22 cellular contexts compared by ENCODE assay signal in the genomic region with DNA sequence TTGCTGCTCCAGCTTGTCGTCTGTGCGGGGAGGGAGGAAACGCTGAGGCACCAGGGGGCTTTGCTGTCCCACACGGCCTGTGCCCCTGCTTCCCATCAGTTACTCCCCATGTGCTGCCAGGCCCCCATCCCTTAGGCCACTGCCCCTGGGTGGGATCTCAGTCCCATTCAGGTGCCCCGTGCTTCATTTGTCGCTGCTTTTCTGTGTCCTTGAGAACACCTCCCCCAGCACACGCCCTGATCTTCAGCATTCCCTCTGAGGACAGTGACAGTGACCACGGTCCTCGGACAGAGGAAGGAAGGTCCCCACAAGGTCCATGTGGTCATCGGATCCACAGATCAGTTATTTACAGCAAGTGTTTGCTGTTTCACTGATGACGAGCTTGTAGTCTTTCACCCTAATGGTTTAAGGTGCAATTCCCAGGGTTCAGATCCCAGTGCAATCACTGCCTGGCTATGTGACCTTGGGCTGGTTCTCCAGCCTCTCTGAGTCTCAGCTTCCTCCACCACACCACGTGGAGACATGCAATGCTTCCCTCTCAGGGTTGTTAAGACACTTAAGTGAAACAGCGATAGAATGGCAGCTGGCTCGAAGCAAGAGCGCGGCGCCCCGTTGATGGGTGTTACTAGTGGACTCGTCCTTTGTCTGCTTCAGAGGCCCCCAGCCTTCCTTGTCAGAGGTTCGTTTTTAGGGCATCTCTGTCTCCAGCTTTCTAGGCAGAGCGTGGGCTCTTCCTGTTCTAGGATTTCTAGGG. TPM values are rescaled to one million over a fixed set of nuclear protein-coding genes. Genes with fewer than 3 reads are reported as not detected.
DNase-seq lines count a peak whose midpoint lies in the region; ATAC-seq, FAIRE-seq and TF ChIP-seq lines count a peak whose summit lies in the region.
"Had no signal": no experiment of that assay in that cellular context is flagged by ENCODE, and none has a peak within 500 bp of the region (broad histone marks: within the 10 kb centered on the region; RNA-seq: fewer than 3 reads in every experiment).

No MANE protein-coding gene starts in this region.

- intact Hi-C loops in left lung (cut with DNase I), result no loop called here

- H3K4me1 ChIP-seq in left lung, result peaks cover 2 to 9% of the 10 kb centered on the region in 2 donors
- H3K4me1 ChIP-seq: Caco-2, SJSA1 had no signal

- H3K9me3 ChIP-seq in left lung, result no peaks in the 10 kb centered on the region
- H3K9me3 ChIP-seq: Caco-2, MG63, SJSA1 had no signal

- FAIRE-seq in D721Med (lab: Jason Lieb, UNC), result no peak

- H3K36me3 ChIP-seq in left lung, result peaks cover 0 to 15% of the 10 kb centered on the region in 2 donors
- H3K36me3 ChIP-seq: MG63 had no signal

- ATAC-seq in left lung, result peak; percentile 30
- ATAC-seq: left lobe of liver had no signal

- peak; percentile 55 for DNase-seq in NCI-H82 (lab: John Stamatoyannopoulos, UW)
- DNase-seq in NCI-H82 treated with DMSO at 0.1 percent for 48 hours (lab: John Stamatoyannopoulos, UW; ENCODE audit: unreplicated experiment), result no peak
- DNase-seq in left lung, result no peak
- no peak for DNase-seq in NCI-H2196 treated with DMSO at 0.1 percent for 48 hours (lab: John Stamatoyannopoulos, UW; ENCODE audit: unreplicated experiment)
- no peak for DNase-seq in D721Med (ENCODE audit: insufficient read length, low spot score)
- DNase-seq in NCI-H1092 treated with DMSO at 0.1 percent for 48 hours (lab: John Stamatoyannopoulos, UW), result no peak
- DNase-seq: activated CD4-positive, alpha-beta T cell treated with anti-CD3 and anti-CD28 coated beads, Interleukin-2, amount 50 U/mL, for 4 hours; activated gamma-delta T cell; amniotic stem cell; Caco-2; erythroblast; MG63; midbrain; NCI-H1694; NCI-H774; stimulated activated CD4-positive, alpha-beta T cell treated with anti-CD3 and anti-CD28 coated beads, Interleukin-4, amount 100 ng/mL, for 4 hours; T-helper 17 cell had no signal

- no peak for TF ChIP-seq CTCF in left lung (IDR thresholded peaks at IDR 0.05)
- TF ChIP-seq CTCF in D721Med (IDR thresholded peaks at IDR 0.05; ENCODE audit: insufficient read depth, missing control alignments), result no peak

- peak overlapping the region; percentile 35 for H3K27ac ChIP-seq in angular gyrus (ENCODE audit: low read depth, low read length)
- no peak overlapping the region for H3K27ac ChIP-seq in left lung
- H3K27ac ChIP-seq in temporal lobe (ENCODE audit: low read depth, low read length), result peak overlapping the region; percentile 45
- H3K27ac ChIP-seq: SJSA1, VCaP had no signal

- no peak overlapping the region for H3K4me3 ChIP-seq in left lung
- H3K4me3 ChIP-seq: MG63, SJSA1 had no signal

- peaks cover 0 to 12% of the 10 kb centered on the region in 2 donors for H3K27me3 ChIP-seq in left lung
- H3K27me3 ChIP-seq: MG63, SJSA1 had no signal

RNA-seq across cellular contexts. Expression of a gene that starts 53.2 kb away (rescaled TPM):
- 10 to 100 TPM; 29.0 to 35.4 TPM for total RNA-seq in left lung
- 39.1 TPM for total RNA-seq in temporal lobe

RNA-seq across cellular contexts. Expression of a gene that starts 53.3 kb away (rescaled TPM):
- total RNA-seq in left lung, result 10 to 100 TPM; 11.7 to 17.0 TPM
- total RNA-seq in temporal lobe, result 8.9 TPM

Comparison
In these comparisons a context has a peak if more than half of its experiments do, and no peak if none do; other contexts are left out.
1. H3K27ac ChIP-seq: peak in angular gyrus (single experiment) and temporal lobe (single experiment); none in left lung (0 of 2).